In the genomic region with DNA sequence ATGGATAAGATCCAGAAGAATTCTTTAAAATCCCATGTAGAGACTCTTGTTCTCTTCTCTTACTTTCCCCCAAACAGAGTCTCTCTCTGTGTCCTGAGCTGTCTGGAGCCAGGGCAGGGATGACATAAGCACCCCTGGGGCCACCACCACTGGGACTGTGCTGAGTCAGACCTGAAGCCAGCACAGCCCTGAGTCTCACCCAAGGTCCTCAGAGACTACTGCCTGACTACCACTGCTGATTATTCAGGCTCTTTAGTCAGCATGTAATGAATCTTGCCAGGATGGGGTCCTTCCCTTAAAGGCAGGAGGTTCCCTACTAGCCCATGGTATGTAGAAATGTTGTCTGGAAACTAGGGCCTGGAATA, we compare ENCODE assay signal across 14 cellular contexts. TPM values are rescaled to one million over a fixed set of nuclear protein-coding genes. Genes with fewer than 3 reads are reported as not detected.
DNase-seq lines count a peak whose midpoint lies in the region; ATAC-seq, FAIRE-seq and TF ChIP-seq lines count a peak whose summit lies in the region.
"Had no signal": no experiment of that assay in that cellular context is flagged by ENCODE, and none has a peak within 500 bp of the region (broad histone marks: within the 10 kb centered on the region; RNA-seq: fewer than 3 reads in every experiment).

No MANE protein-coding gene starts in this region.

- no peak for TF ChIP-seq CTCF in foreskin fibroblast (IDR thresholded peaks at IDR 0.05; ENCODE audit: low read depth, low read length)

- no peak for DNase-seq in GM12891 (ENCODE audit: insufficient read length, low spot score)
- DNase-seq in HS-5 (ENCODE audit: low read depth) = peak; percentile 15
- peak; percentile 17 to 24 for DNase-seq in foreskin fibroblast
- DNase-seq in RPMI8226 = no peak
- no peak for DNase-seq in stimulated activated CD4-positive, alpha-beta T cell treated with anti-CD3 and anti-CD28 coated beads, Interleukin-15, amount 100 ng/mL, for 24 hours
- DNase-seq in central memory CD4-positive, alpha-beta T cell = no peak
- DNase-seq: activated CD4-positive, alpha-beta T cell treated with anti-CD3 and anti-CD28 coated beads, Interleukin-2, amount 50 U/mL, for 1 hour; Caco-2; midbrain; thyroid gland had no signal

- no peak for TF ChIP-seq POLR2A in GM12891 (IDR thresholded peaks at IDR 0.05; ENCODE audit: low read depth, low read length)

- FAIRE-seq in GM12891 (lab: Jason Lieb, UNC) = peak; percentile 57
- FAIRE-seq: K562 had no signal

- no peak overlapping the region for H3K4me3 ChIP-seq in foreskin fibroblast (ENCODE audit: low read depth in 1 of 2, low read length in 2 of 2)
- H3K4me3 ChIP-seq: adrenal gland, K562, thyroid gland had no signal

- ATAC-seq in GM21619 (IDR thresholded peaks at IDR 0.05; ENCODE audit: unreplicated experiment) (peak; percentile 88), GM18519 (IDR thresholded peaks at IDR 0.05; ENCODE audit: low FRiP score, unreplicated experiment) (no peak)
- ATAC-seq: K562 had no signal

TF ChIP-seq in GM12891, 5 proteins besides CTCF, POLR2A, EP300 and RAD21:
- TF ChIP-seq PAX5 (IDR thresholded peaks at IDR 0.05; ENCODE audit: insufficient read depth, low read length, severe bottlenecking) = no peak
- TF ChIP-seq SPI1 (IDR thresholded peaks at IDR 0.05; ENCODE audit: low read depth, low read length) = no peak
- no peak for TF ChIP-seq POLR2AphosphoS5 (IDR thresholded peaks at IDR 0.05; ENCODE audit: low read depth, low read length)
- TF ChIP-seq POU2F2 (IDR thresholded peaks at IDR 0.05; ENCODE audit: low read depth, low read length) = no peak
- TF ChIP-seq TAF1 (IDR thresholded peaks at IDR 0.05; ENCODE audit: low read depth, low read length) = no peak
TF ChIP-seq in GM12891: peak in this region for 0.

RNA-seq across cellular contexts. Expression of a gene that starts 34.9 kb away (rescaled TPM):
- 48.4 TPM for polyA plus RNA-seq in GM12891 (2012; ENCODE audit: low read depth, missing spikeins)

Comparison
In these comparisons a context has a peak if more than half of its experiments do, and no peak if none do; other contexts are left out.
1. DNase-seq: peak in HS-5 (single experiment) and foreskin fibroblast (2 of 2); none in GM12891 (single experiment), RPMI8226 (single experiment), stimulated activated CD4-positive, alpha-beta T cell treated with anti-CD3 and anti-CD28 coated beads, Interleukin-15, amount 100 ng/mL, for 24 hours (single experiment) and central memory CD4-positive, alpha-beta T cell (single experiment).